Comparison of ENCODE assay signal across 8 cellular contexts in genomic region chr12:122951979-122952892, GRCh38. TPM values are rescaled to one million over a fixed set of nuclear protein-coding genes. Genes with fewer than 3 reads are reported as not detected.
DNase-seq lines count a peak whose midpoint lies in the region; ATAC-seq, FAIRE-seq and TF ChIP-seq lines count a peak whose summit lies in the region.

No MANE protein-coding gene starts in this region.

- no peaks in the 10 kb centered on the region for H3K36me3 Mint-ChIP-seq in activated CD8-positive, alpha-beta T cell treated with anti-CD3 and anti-CD28 coated beads, Interleukin-2, amount 10 ng/mL, durations not matched to agents 7 days and 5 days (ENCODE audit: low read depth)

- no peaks in the 10 kb centered on the region for H3K27me3 ChIP-seq in H1 (replicated peaks in 1 of 4; ENCODE audit: control insufficient read depth in 3 of 4, extremely low read depth in 1 of 4, insufficient read depth in 3 of 4, low read length in 3 of 4)

- peaks cover 3 to 10% of the 10 kb centered on the region in 2 experiments for H4K20me1 ChIP-seq in H1 (replicated peaks in 1 of 2; ENCODE audit: control insufficient read depth in 1 of 2, insufficient read depth in 2 of 2, low read length in 2 of 2)

- no peak overlapping the region for H4K8ac ChIP-seq in H1 (ENCODE audit: extremely low read depth, insufficient read depth, low read length)

- peak; percentile 64 for ATAC-seq in HG03108 (IDR thresholded peaks at IDR 0.05; ENCODE audit: unreplicated experiment)
- peak; percentile 98 for ATAC-seq in activated CD8-positive, alpha-beta T cell treated with anti-CD3 and anti-CD28 coated beads, Interleukin-2, amount 10 ng/mL, durations not matched to agents 7 days and 5 days

- no peak overlapping the region for H3K27ac ChIP-seq in H1 (ENCODE audit: low read depth, low read length)

- no peak for TF ChIP-seq EP300 in H1 (IDR thresholded peaks at IDR 0.05; ENCODE audit: borderline replicate concordance in 1 of 2, low read depth in 2 of 2, low read length in 2 of 2)

- no peak overlapping the region for H3K18ac ChIP-seq in H1 (ENCODE audit: extremely low read depth, low read length)

- no peaks in the 10 kb centered on the region for H3K23me2 ChIP-seq in H1 (ENCODE audit: low read depth, low read length)

- no peak overlapping the region for H3K14ac ChIP-seq in H1 (ENCODE audit: insufficient read length)

- H3K4me2 ChIP-seq in H1 (ENCODE audit: insufficient read depth in 1 of 2, low read depth in 2 of 2, low read length in 2 of 2): no peak overlapping the region

- no peak overlapping the region for H2BK20ac ChIP-seq in H1 (ENCODE audit: low read length)

- H2BK15ac ChIP-seq in H1 (ENCODE audit: low read length): no peak overlapping the region

- H2BK5ac ChIP-seq in H1 (ENCODE audit: low read depth, low read length): no peak overlapping the region

- POLR2A ChIA-PET in activated CD8-positive, alpha-beta T cell treated with anti-CD3 and anti-CD28 coated beads, Interleukin-2, amount 10 ng/mL, durations not matched to agents 7 days and 5 days (lab: Charles Lee): no interaction called here
- POLR2A ChIA-PET in H1 (lab: Charles Lee; ENCODE audit: partially characterized antibody): interaction anchor here (0.6 kb wide), 1 partner anchor 72 kb away, joined by 3 read pairs; no protein-coding TSS in a partner anchor

- H3K27ac Mint-ChIP-seq in activated CD8-positive, alpha-beta T cell treated with anti-CD3 and anti-CD28 coated beads, Interleukin-2, amount 10 ng/mL, durations not matched to agents 7 days and 5 days: no peak overlapping the region

- no peaks in the 10 kb centered on the region for H3K9me3 ChIP-seq in H1 (ENCODE audit: insufficient read depth in 2 of 2, low read depth in 1 of 2, low read length in 1 of 2)

- H3K23ac ChIP-seq in H1 (ENCODE audit: insufficient read length): no peak overlapping the region

- H3K4me3 ChIP-seq in H1 (ENCODE audit: extremely low read depth in 1 of 4, insufficient read depth in 2 of 4, low read depth in 3 of 4, low read length in 4 of 4): no peak overlapping the region

- H3K27me3 Mint-ChIP-seq in activated CD8-positive, alpha-beta T cell treated with anti-CD3 and anti-CD28 coated beads, Interleukin-2, amount 10 ng/mL, durations not matched to agents 7 days and 5 days (ENCODE audit: low read depth): no peaks in the 10 kb centered on the region

- WGBS in H1 (ENCODE audit: extremely low coverage in 1 of 2, insufficient coverage in 1 of 2, insufficient read length in 1 of 2, insufficient replicate concordance in 2 of 2, low coverage in 1 of 2, low lambda C conversion rate in 2 of 2, missing lambda C conversion rate in 1 of 2), 2 experiments: 75% methylated on average over 12 of the region's 12 CpGs; no CpG with 5 or more reads in 1 of the 2 experiments

- H4K5ac ChIP-seq in H1 (ENCODE audit: insufficient read length, low read depth, low read length): no peak overlapping the region

- peak; percentile 48 for FAIRE-seq in H1 (lab: Jason Lieb, UNC)

- no peak overlapping the region for H3K9ac ChIP-seq in H1 (replicated peaks in 1 of 4; ENCODE audit: extremely low read depth in 1 of 4, low read depth in 3 of 4, low read length in 3 of 4)

- no peak overlapping the region for H2AFZ ChIP-seq in H1 (ENCODE audit: low read length)

- CTCF ChIA-PET in activated CD8-positive, alpha-beta T cell treated with anti-CD3 and anti-CD28 coated beads, Interleukin-2, amount 10 ng/mL, durations not matched to agents 7 days and 5 days (lab: Charles Lee): interaction anchor here (0.6 to 15.1 kb wide), 15 partner anchors 28 to 777 kb away, joined by 3 to 204 read pairs (median 4); no protein-coding TSS in a partner anchor
- CTCF ChIA-PET in H1 (lab: Charles Lee; ENCODE audit: partially characterized antibody): interaction anchor here (0.5 to 21.5 kb wide), 28 partner anchors 7 to 296 kb away, joined by 3 to 473 read pairs (median 4); no protein-coding TSS in a partner anchor

- no peaks in the 10 kb centered on the region for H3K9me3 Mint-ChIP-seq in activated CD8-positive, alpha-beta T cell treated with anti-CD3 and anti-CD28 coated beads, Interleukin-2, amount 10 ng/mL, durations not matched to agents 7 days and 5 days (ENCODE audit: insufficient read depth)

- H3K4me1 Mint-ChIP-seq in activated CD8-positive, alpha-beta T cell treated with anti-CD3 and anti-CD28 coated beads, Interleukin-2, amount 10 ng/mL, durations not matched to agents 7 days and 5 days (ENCODE audit: low read depth): peaks cover 14% of the 10 kb centered on the region

- no peaks in the 10 kb centered on the region for H3K36me3 ChIP-seq in H1 (ENCODE audit: control insufficient read depth in 2 of 4, insufficient read depth in 4 of 4, low read length in 3 of 4)

- no peaks in the 10 kb centered on the region for H3K4me1 ChIP-seq in H1 (replicated peaks in 1 of 4; ENCODE audit: control insufficient read depth in 3 of 4, insufficient read depth in 4 of 4, low read length in 3 of 4)

- no peak for TF ChIP-seq POLR2A in H1 (IDR thresholded peaks at IDR 0.05; ENCODE audit: control extremely low read depth in 1 of 2, low read depth in 2 of 2, low read length in 2 of 2)

- no peak overlapping the region for H4K91ac ChIP-seq in H1 (replicated peaks; ENCODE audit: insufficient read length, low read length)

- H3K79me1 ChIP-seq in H1 (ENCODE audit: low read depth, low read length): no peaks in the 10 kb centered on the region

- H2AK5ac ChIP-seq in H1 (ENCODE audit: low read depth, low read length): no peak overlapping the region

- H3K56ac ChIP-seq in H1 (replicated peaks; ENCODE audit: insufficient read length, low read depth, low read length): no peak overlapping the region

- H2BK120ac ChIP-seq in H1 (replicated peaks; ENCODE audit: low read depth, low read length): no peak overlapping the region

- H3K4me3 Mint-ChIP-seq in activated CD8-positive, alpha-beta T cell treated with anti-CD3 and anti-CD28 coated beads, Interleukin-2, amount 10 ng/mL, durations not matched to agents 7 days and 5 days: no peak overlapping the region

- peak; percentile 63 to 66 for DNase-seq in NCI-H2081 (lab: John Stamatoyannopoulos, UW)
- no peak for DNase-seq in NCI-H2081 treated with DMSO at 0.1 percent for 48 hours (lab: John Stamatoyannopoulos, UW)
- DNase-seq in NCI-H69 (lab: John Stamatoyannopoulos, UW): peak; percentile 79
- peak; percentile 83 for DNase-seq in activated CD8-positive, alpha-beta T cell treated with anti-CD3 and anti-CD28 coated beads, Interleukin-2, amount 10 ng/mL, durations not matched to agents 7 days and 5 days
- peak in 1 of 2 experiments; percentile 73 for DNase-seq in H1 (ENCODE audit: low read depth in 1 of 2, low spot score in 2 of 2)
- peak; percentile 84 for DNase-seq in mucosa of gallbladder (ENCODE audit: low spot score)
- peak; percentile 82 for DNase-seq in stimulated activated CD8-positive, alpha-beta memory T cell treated with anti-CD3 and anti-CD28 coated beads, Interleukin-4, amount 100 ng/mL, for 48 hours

- H2BK12ac ChIP-seq in H1 (ENCODE audit: low read depth, low read length): no peak overlapping the region

- no peak overlapping the region for H3K4ac ChIP-seq in H1 (replicated peaks; ENCODE audit: insufficient read length, low read depth, low read length)

- H3K79me2 ChIP-seq in H1 (ENCODE audit: control insufficient read depth in 1 of 2, insufficient read depth in 2 of 2, low read length in 2 of 2): no peaks in the 10 kb centered on the region

- peak; percentile 94 to 97 (median 95) for TF ChIP-seq CTCF in H1 (IDR thresholded peaks at IDR 0.05; ENCODE audit: control extremely low read depth in 1 of 3, insufficient read depth in 1 of 3, low read depth in 1 of 3, low read length in 3 of 3)

- peak; percentile 96 to 98 for TF ChIP-seq RAD21 in H1 (IDR thresholded peaks at IDR 0.05 in 1 of 2, conservative IDR thresholded peaks at IDR 0.05 in 1 of 2; ENCODE audit: low read depth in 2 of 2, low read length in 2 of 2)

RNA-seq across cellular contexts. Expression of gene ABCB9, which starts 14.0 kb away (rescaled TPM):
- total RNA-seq in activated CD8-positive, alpha-beta T cell treated with anti-CD3 and anti-CD28 coated beads, Interleukin-2, amount 10 ng/mL, durations not matched to agents 7 days and 5 days: 1 to 10 TPM; 5.9 to 6.0 TPM
- total RNA-seq in H1 (2021; fragmentation: NEBNext Ultra II Directional; extraction: Animal tissue kit (Norgen Biotek cat#: 25700)): 6.3 and 8.0 TPM in 2 replicates
- 3.8 and 5.0 TPM in 2 replicates for polyA plus RNA-seq in H1 (2011; rRNA removed)
- polyA plus RNA-seq in H1 (2011; cell fraction: cytosol; rRNA removed): 4.0 TPM
- polyA plus RNA-seq in H1 (2011; cell fraction: nucleus; rRNA removed): 7.8 TPM
- 1.7 to 3.8 TPM (median 3.3 TPM) in 4 replicates for polyA plus RNA-seq in H1 (2012, experiment 1 of 2)
- 3.3 TPM for polyA plus RNA-seq in H1 (2012, experiment 2 of 2)
- 3.2 TPM for polyA plus RNA-seq in H1 (2013, experiment 1 of 2)
- polyA plus RNA-seq in H1 (2013, experiment 2 of 2): 3.4 TPM
- polyA minus RNA-seq in H1 (2011; rRNA and poly(A)+ RNA removed): 6.1 and 7.9 TPM in 2 replicates
- polyA minus RNA-seq in H1 (2011; cell fraction: cytosol; rRNA and poly(A)+ RNA removed): 6.6 TPM
- polyA minus RNA-seq in H1 (2011; cell fraction: nucleus; rRNA and poly(A)+ RNA removed): 9.2 TPM
- total RNA-seq in mucosa of gallbladder: 11.6 TPM

RNA-seq across cellular contexts. Expression of gene OGFOD2, which starts 22.8 kb away (rescaled TPM):
- total RNA-seq in activated CD8-positive, alpha-beta T cell treated with anti-CD3 and anti-CD28 coated beads, Interleukin-2, amount 10 ng/mL, durations not matched to agents 7 days and 5 days: 10 to 100 TPM; 24.1 to 27.0 TPM
- 17.3 and 17.4 TPM in 2 replicates for total RNA-seq in H1 (2021; fragmentation: NEBNext Ultra II Directional; extraction: Animal tissue kit (Norgen Biotek cat#: 25700))
- 20.3 and 35.6 TPM in 2 replicates for polyA plus RNA-seq in H1 (2011; rRNA removed)
- polyA plus RNA-seq in H1 (2011; cell fraction: cytosol; rRNA removed): 27.1 TPM
- polyA plus RNA-seq in H1 (2011; cell fraction: nucleus; rRNA removed): 58.8 TPM
- polyA plus RNA-seq in H1 (2012, experiment 1 of 2): 6.5 to 12.5 TPM (median 11.5 TPM) in 4 replicates
- polyA plus RNA-seq in H1 (2012, experiment 2 of 2): 9.1 TPM
- 5.4 TPM for polyA plus RNA-seq in H1 (2013, experiment 1 of 2)
- polyA plus RNA-seq in H1 (2013, experiment 2 of 2): 5.4 TPM
- 10.5 and 13.0 TPM in 2 replicates for polyA minus RNA-seq in H1 (2011; rRNA and poly(A)+ RNA removed)
- 10.9 TPM for polyA minus RNA-seq in H1 (2011; cell fraction: cytosol; rRNA and poly(A)+ RNA removed)
- 27.0 TPM for polyA minus RNA-seq in H1 (2011; cell fraction: nucleus; rRNA and poly(A)+ RNA removed)
- total RNA-seq in mucosa of gallbladder: 32.5 TPM

RNA-seq across cellular contexts. Expression of gene ARL6IP4, which starts 28.2 kb away (rescaled TPM):
- total RNA-seq in activated CD8-positive, alpha-beta T cell treated with anti-CD3 and anti-CD28 coated beads, Interleukin-2, amount 10 ng/mL, durations not matched to agents 7 days and 5 days: 100 to 1,000 TPM; 204 to 213 TPM
- 109 and 115 TPM in 2 replicates for total RNA-seq in H1 (2021; fragmentation: NEBNext Ultra II Directional; extraction: Animal tissue kit (Norgen Biotek cat#: 25700))
- 76.4 and 97.6 TPM in 2 replicates for polyA plus RNA-seq in H1 (2011; rRNA removed)
- 167 TPM for polyA plus RNA-seq in H1 (2011; cell fraction: cytosol; rRNA removed)
- polyA plus RNA-seq in H1 (2011; cell fraction: nucleus; rRNA removed): 189 TPM
- 132 to 155 TPM (median 146 TPM) in 4 replicates for polyA plus RNA-seq in H1 (2012, experiment 1 of 2)
- 99.7 TPM for polyA plus RNA-seq in H1 (2012, experiment 2 of 2)
- polyA plus RNA-seq in H1 (2013, experiment 1 of 2): 111 TPM
- polyA plus RNA-seq in H1 (2013, experiment 2 of 2): 111 TPM
- polyA minus RNA-seq in H1 (2011; rRNA and poly(A)+ RNA removed): 18.1 and 21.2 TPM in 2 replicates
- 44.5 TPM for polyA minus RNA-seq in H1 (2011; cell fraction: cytosol; rRNA and poly(A)+ RNA removed)
- polyA minus RNA-seq in H1 (2011; cell fraction: nucleus; rRNA and poly(A)+ RNA removed): 19.1 TPM
- 169 TPM for total RNA-seq in mucosa of gallbladder

RNA-seq across cellular contexts. Expression of gene VPS37B, which starts 56.3 kb away (rescaled TPM):
- 10 to 100 TPM; 24.9 to 26.5 TPM for total RNA-seq in activated CD8-positive, alpha-beta T cell treated with anti-CD3 and anti-CD28 coated beads, Interleukin-2, amount 10 ng/mL, durations not matched to agents 7 days and 5 days
- 11.9 and 13.1 TPM in 2 replicates for total RNA-seq in H1 (2021; fragmentation: NEBNext Ultra II Directional; extraction: Animal tissue kit (Norgen Biotek cat#: 25700))
- 15.7 and 17.2 TPM in 2 replicates for polyA plus RNA-seq in H1 (2011; rRNA removed)
- 10.8 TPM for polyA plus RNA-seq in H1 (2011; cell fraction: cytosol; rRNA removed)
- polyA plus RNA-seq in H1 (2011; cell fraction: nucleus; rRNA removed): 12.1 TPM
- polyA plus RNA-seq in H1 (2012, experiment 1 of 2): 6.6 to 13.4 TPM (median 11.1 TPM) in 4 replicates
- polyA plus RNA-seq in H1 (2012, experiment 2 of 2): 12.1 TPM
- 7.0 TPM for polyA plus RNA-seq in H1 (2013, experiment 1 of 2)
- 7.9 TPM for polyA plus RNA-seq in H1 (2013, experiment 2 of 2)
- 4.0 and 5.7 TPM in 2 replicates for polyA minus RNA-seq in H1 (2011; rRNA and poly(A)+ RNA removed)
- polyA minus RNA-seq in H1 (2011; cell fraction: cytosol; rRNA and poly(A)+ RNA removed): 8.7 TPM
- polyA minus RNA-seq in H1 (2011; cell fraction: nucleus; rRNA and poly(A)+ RNA removed): 7.7 TPM
- total RNA-seq in mucosa of gallbladder: 45.8 TPM
